ENCODE assay signal across 8 cellular contexts in the genomic region with DNA sequence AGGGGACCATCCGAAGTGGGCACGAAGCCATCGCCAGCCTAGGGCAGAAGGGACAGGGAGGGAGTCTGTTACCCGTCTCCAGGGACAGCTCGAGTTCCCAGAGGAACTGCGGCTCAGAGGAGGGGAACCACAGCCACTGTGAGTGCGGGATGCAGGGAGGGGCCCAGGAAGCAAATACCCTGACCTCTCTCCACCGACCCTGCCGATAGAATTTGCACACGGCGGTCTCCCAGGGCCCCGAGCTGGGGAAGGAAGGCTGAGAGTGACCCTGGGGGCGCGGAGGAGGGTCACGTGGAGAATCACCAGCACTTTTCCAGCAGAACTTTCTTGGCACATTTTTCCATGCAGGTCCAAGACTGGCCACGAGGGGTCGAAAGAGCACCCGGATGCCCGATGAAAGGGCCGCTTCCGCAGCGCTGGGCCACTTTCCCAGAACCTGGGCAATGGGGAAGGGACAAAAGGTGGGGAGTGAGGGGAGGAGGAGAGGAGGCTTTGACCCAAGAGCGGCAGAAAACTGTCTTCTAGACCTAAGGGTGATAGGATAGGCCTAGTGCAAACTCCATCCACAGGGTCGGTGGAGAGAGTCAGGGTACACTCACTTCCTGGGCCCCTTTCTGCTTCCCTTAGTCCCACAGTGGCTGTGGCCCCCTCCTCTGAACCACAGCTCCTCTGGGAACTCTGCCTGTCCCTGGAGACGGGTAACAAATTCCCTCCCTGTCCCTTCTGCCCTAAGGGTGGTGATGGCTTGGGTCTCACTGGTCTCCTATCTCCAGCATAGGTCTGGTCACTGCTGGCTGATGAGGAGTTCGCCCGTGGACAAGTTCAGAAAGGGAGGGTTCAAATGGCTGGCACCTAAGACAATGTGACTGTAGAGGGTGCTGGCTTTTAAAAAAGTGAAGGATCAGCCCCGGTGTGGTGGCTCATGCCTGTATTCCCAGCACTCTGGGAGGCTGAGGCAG. TPM values are rescaled to one million over a fixed set of nuclear protein-coding genes. Genes with fewer than 3 reads are reported as not detected.
DNase-seq lines count a peak whose midpoint lies in the region; ATAC-seq, FAIRE-seq and TF ChIP-seq lines count a peak whose summit lies in the region.

No MANE protein-coding gene starts in this region.

- CTCF ChIA-PET in K562 (lab: Yijun Ruan, JAX; ENCODE audit: low intra/inter-chr PET ratio) = interaction anchor here (1.1 to 2.0 kb wide), 2 partner anchors 9 to 35 kb away, joined by 6 to 21 read pairs; no protein-coding TSS in a partner anchor

- TF ChIP-seq CTCF in D721Med (IDR thresholded peaks at IDR 0.05; ENCODE audit: insufficient read depth, missing control alignments) (peak; percentile 80), K562 (IDR thresholded peaks at IDR 0.05 in 2 of 3, conservative IDR thresholded peaks at IDR 0.05 in 1 of 3; ENCODE audit: insufficient read depth in 2 of 3, low read depth in 1 of 3, low read length in 3 of 3) (peak; percentile 86 to 92 (median 90))

- H3K9me1 ChIP-seq in K562 (ENCODE audit: control insufficient read depth, insufficient read depth, low read length) = no peaks in the 10 kb centered on the region

- no peak for FAIRE-seq in D721Med (lab: Jason Lieb, UNC)
- FAIRE-seq in K562 (lab: Jason Lieb, UNC) = peak; percentile 86

- H3K79me2 ChIP-seq in K562 (ENCODE audit: control insufficient read depth, insufficient read depth, low read length) = no peaks in the 10 kb centered on the region

- 0 out of 2 replicates have a peak, but pooled peaks cover 2% of the 10 kb centered on the region for H4K20me1 ChIP-seq in K562 (replicated peaks; ENCODE audit: control insufficient read depth, insufficient read depth, low read length)

- peaks cover 2 to 4% of the 10 kb centered on the region in 2 experiments; a peak in 4 of 5 replicates for H3K27me3 ChIP-seq in K562 (ENCODE audit: control insufficient read depth in 2 of 2, insufficient read depth in 2 of 2, low read length in 2 of 2)

- H3K36me3 ChIP-seq in K562 (ENCODE audit: control insufficient read depth, insufficient read depth, low read length) = peaks cover 22% of the 10 kb centered on the region; the same call in 2 of the 3 replicates

- in situ Hi-C loops in KBM-7 (cut with MboI; ENCODE audit: low pct_unique_long_range_greater_than_20kb, low sequenced_read_pairs) (no loop called here), K562 (cut with MboI) (no loop called here)

- POLR2A ChIA-PET in K562 (lab: Yijun Ruan, JAX) = interaction anchor here (0.8 to 1.5 kb wide), 2 partner anchors 9 to 33 kb away, joined by 4 to 6 read pairs; no protein-coding TSS in a partner anchor

- H3K4me1 ChIP-seq in K562 (replicated peaks in 1 of 2; ENCODE audit: control insufficient read depth in 2 of 2, insufficient read depth in 2 of 2, low read length in 2 of 2) = peaks cover 6 to 12% of the 10 kb centered on the region in 2 experiments; a peak in 4 of 5 replicates

- no TSS peak for BruUV-seq in K562 (replicated peaks; lab: Mats Ljungman, UMichigan)

- H3K9ac ChIP-seq in K562 (ENCODE audit: insufficient read depth in 1 of 2, low read depth in 2 of 2, low read length in 2 of 2) = peak overlapping the region; percentile 27 to 87; a peak in 3 of 4 replicates

- H3K4me2 ChIP-seq in K562 (ENCODE audit: insufficient read depth, low read length) = peak overlapping the region; percentile 60

- peak; percentile 71 to 88 for TF ChIP-seq RAD21 in K562 (CRISPR knock-in tag; conservative IDR thresholded peaks at IDR 0.05 in 1 of 2, IDR thresholded peaks at IDR 0.05 in 1 of 2)

- peak; percentile 54 for DNase-seq in D721Med (ENCODE audit: insufficient read length, low spot score)
- peak; percentile 73 for DNase-seq in KBM-7
- DNase-seq in SW480 (ENCODE audit: low spot score) = peak; percentile 65
- peak; percentile 68 to 79 (median 76) for DNase-seq in K562 (ENCODE audit: extremely low read depth in 1 of 4, low spot score in 3 of 4)
- DNase-seq in hippocampal formation (lab: John Stamatoyannopoulos, UW) = peak; percentile 41 to 45
- peak; percentile 52 for DNase-seq in putamen (ENCODE audit: low spot score)
- DNase-seq in OCI-M2 (lab: John Stamatoyannopoulos, UW; ENCODE audit: unreplicated experiment) = no peak

- ATAC-seq in K562 (peak; percentile 90), HG02798 (IDR thresholded peaks at IDR 0.05; ENCODE audit: poor library complexity, unreplicated experiment) (no peak)

- H3K4me3 ChIP-seq in K562 = no peak overlapping the region

- no peak for TF ChIP-seq POLR2A in K562 (conservative IDR thresholded peaks at IDR 0.05)

- peak overlapping the region; percentile 96 for H2AFZ ChIP-seq in K562 (ENCODE audit: low read depth, low read length)

- intact Hi-C loops in K562 (cut with micrococcal nuclease) = loop anchor here (1.0 kb wide), 1 partner anchor 36 kb away; no protein-coding TSS in a partner anchor

- peak overlapping the region; percentile 49 for H3K27ac ChIP-seq in K562 (ENCODE audit: extremely low read depth, low read depth, low read length)

- 0 out of 2 replicates have a peak, but pooled peaks have one; percentile 10 for TF ChIP-seq EP300 in K562 (IDR thresholded peaks at IDR 0.05; ENCODE audit: low read length)

- H3K9me3 ChIP-seq in K562 (replicated peaks; ENCODE audit: control insufficient read depth, insufficient read depth, low read depth, low read length) = no peaks in the 10 kb centered on the region

- 18% methylated on average over 25 of the region's 28 CpGs for WGBS in K562 (ENCODE audit: insufficient coverage, low coverage, missing lambda C conversion rate)

RNA-seq across cellular contexts. Expression of a gene that starts 5.3 kb away (rescaled TPM):
- 0.12 TPM in 2 replicates for total RNA-seq in K562 (2011; cell fraction: chromatin; rRNA removed; ENCODE audit: low replicate concordance)
- total RNA-seq in K562 (2011; cell fraction: nucleolus; rRNA removed) = not detected in 2 replicates
- total RNA-seq in K562 (2011; cell fraction: nucleoplasm; rRNA removed) = not detected in 2 replicates
- not detected in 2 replicates for total RNA-seq in K562 (2014; rRNA removed)
- total RNA-seq in K562 (2014; rRNA removed; fragmentation: Illumina TruSeq; extraction: Trizol) = not detected in 2 replicates
- not detected in 2 replicates for total RNA-seq in K562 (2015; rRNA removed; fragmentation: Illumina TruSeq; extraction: Trizol)
- total RNA-seq in K562 (2021) = 0.07 and 0.09 TPM in 2 replicates
- polyA plus RNA-seq in K562 (2011; rRNA removed) = 0.03 TPM in 1 of 2 replicates, not detected in the other
- 0.03 TPM in 1 of 2 replicates, not detected in the other for polyA plus RNA-seq in K562 (2011; cell fraction: cytosol; rRNA removed)
- 0.06 TPM in 2 replicates for polyA plus RNA-seq in K562 (2011; cell fraction: nucleus; rRNA removed)
- polyA plus RNA-seq in K562 (2012) = 0.16 and 0.21 TPM in 2 replicates
- polyA plus RNA-seq in K562 (2014; fragmentation: Illumina TruSeq; extraction: Trizol) = 0.04 and 0.12 TPM in 2 replicates
- polyA plus RNA-seq in K562 (2014; fragmentation: Nextera tagmentation; extraction: Ambion mirVana) = not detected
- 0.03 TPM in 1 of 2 replicates, not detected in the other for polyA plus RNA-seq in K562 (2014; rRNA removed)
- polyA minus RNA-seq in K562 (2011; rRNA and poly(A)+ RNA removed) = not detected in 2 replicates
- not detected in 2 replicates for polyA minus RNA-seq in K562 (2011; cell fraction: cytosol; rRNA and poly(A)+ RNA removed)
- 0.13 TPM in 1 of 2 replicates, not detected in the other for polyA minus RNA-seq in K562 (2011; cell fraction: nucleus; rRNA and poly(A)+ RNA removed)

RNA-seq across cellular contexts. Expression of a gene that starts 22.7 kb away (rescaled TPM):
- total RNA-seq in K562 (2011; cell fraction: chromatin; rRNA removed; ENCODE audit: low replicate concordance) = 15.8 and 30.8 TPM in 2 replicates
- 9.5 TPM in 2 replicates for total RNA-seq in K562 (2011; cell fraction: nucleolus; rRNA removed)
- 10.4 and 11.7 TPM in 2 replicates for total RNA-seq in K562 (2011; cell fraction: nucleoplasm; rRNA removed)
- total RNA-seq in K562 (2014; rRNA removed) (5.5 and 7.7 TPM in 2 replicates), K562 (2014; rRNA removed; fragmentation: Illumina TruSeq; extraction: Trizol) (8.4 and 9.0 TPM in 2 replicates), K562 (2015; rRNA removed; fragmentation: Illumina TruSeq; extraction: Trizol) (12.2 and 12.9 TPM in 2 replicates), K562 (2021) (16.8 and 18.8 TPM in 2 replicates)
- polyA plus RNA-seq in K562 (2011; rRNA removed) (14.2 and 16.4 TPM in 2 replicates), K562 (2014; fragmentation: Illumina TruSeq; extraction: Trizol) (10.6 and 12.6 TPM in 2 replicates), K562 (2014; fragmentation: Nextera tagmentation; extraction: Ambion mirVana) (1 to 10 TPM; 1.4 to 2.1 TPM), K562 (2014; rRNA removed) (7.0 and 9.3 TPM in 2 replicates)
- polyA plus RNA-seq in K562 (2011; cell fraction: cytosol; rRNA removed) = 23.7 and 30.7 TPM in 2 replicates
- 6.1 and 6.4 TPM in 2 replicates for polyA plus RNA-seq in K562 (2011; cell fraction: nucleus; rRNA removed)
- 10.3 and 11.1 TPM in 2 replicates for polyA plus RNA-seq in K562 (2012)
- 11.1 and 13.0 TPM in 2 replicates for polyA minus RNA-seq in K562 (2011; rRNA and poly(A)+ RNA removed)
- polyA minus RNA-seq in K562 (2011; cell fraction: cytosol; rRNA and poly(A)+ RNA removed) = 7.8 and 9.7 TPM in 2 replicates
- 2.0 and 2.2 TPM in 2 replicates for polyA minus RNA-seq in K562 (2011; cell fraction: nucleus; rRNA and poly(A)+ RNA removed)

RNA-seq across cellular contexts. Expression of a gene that starts 31.8 kb away (rescaled TPM):
- 111 and 247 TPM in 2 replicates for total RNA-seq in K562 (2011; cell fraction: chromatin; rRNA removed; ENCODE audit: low replicate concordance)
- 153 and 167 TPM in 2 replicates for total RNA-seq in K562 (2011; cell fraction: nucleolus; rRNA removed)
- 116 and 121 TPM in 2 replicates for total RNA-seq in K562 (2011; cell fraction: nucleoplasm; rRNA removed)
- total RNA-seq in K562 (2014; rRNA removed) (38.8 and 45.0 TPM in 2 replicates), K562 (2014; rRNA removed; fragmentation: Illumina TruSeq; extraction: Trizol) (13.0 and 16.7 TPM in 2 replicates), K562 (2015; rRNA removed; fragmentation: Illumina TruSeq; extraction: Trizol) (19.6 and 21.6 TPM in 2 replicates), K562 (2021) (56.3 and 69.6 TPM in 2 replicates)
- polyA plus RNA-seq in K562 (2011; rRNA removed) (24.8 and 42.3 TPM in 2 replicates), K562 (2014; fragmentation: Illumina TruSeq; extraction: Trizol) (30.7 and 40.9 TPM in 2 replicates), K562 (2014; fragmentation: Nextera tagmentation; extraction: Ambion mirVana) (1 to 10 TPM; 2.6 to 2.7 TPM), K562 (2014; rRNA removed) (50.9 and 53.9 TPM in 2 replicates)
- 33.6 and 35.3 TPM in 2 replicates for polyA plus RNA-seq in K562 (2011; cell fraction: cytosol; rRNA removed)
- 183 and 277 TPM in 2 replicates for polyA plus RNA-seq in K562 (2011; cell fraction: nucleus; rRNA removed)
- polyA plus RNA-seq in K562 (2012) = 52.0 and 83.3 TPM in 2 replicates
- polyA minus RNA-seq in K562 (2011; rRNA and poly(A)+ RNA removed) = 17.6 and 20.1 TPM in 2 replicates
- polyA minus RNA-seq in K562 (2011; cell fraction: cytosol; rRNA and poly(A)+ RNA removed) = 23.7 and 26.5 TPM in 2 replicates
- polyA minus RNA-seq in K562 (2011; cell fraction: nucleus; rRNA and poly(A)+ RNA removed) = 41.0 and 43.9 TPM in 2 replicates
